10 cellular contexts compared by ENCODE assay signal in genomic region chr21:34889287-34889536, GRCh38.
DNase-seq lines count a peak whose midpoint lies in the region; ATAC-seq, FAIRE-seq and TF ChIP-seq lines count a peak whose summit lies in the region.
"Had no signal": no experiment of that assay in that cellular context is flagged by ENCODE, and none has a peak within 500 bp of the region (broad histone marks: within the 10 kb centered on the region; RNA-seq: fewer than 3 reads in every experiment).

No MANE protein-coding gene starts in this region.

- no peaks in the 10 kb centered on the region for H3K27me3 Mint-ChIP-seq in astrocyte (ENCODE audit: low read depth, unreplicated experiment)

- H3K27ac Mint-ChIP-seq in astrocyte (ENCODE audit: unreplicated experiment): peak overlapping the region; percentile 98

- peaks cover 33% of the 10 kb centered on the region for H4K20me1 ChIP-seq in astrocyte (ENCODE audit: insufficient read depth, low read length)

- H3K4me2 ChIP-seq in astrocyte (ENCODE audit: low read length): peak overlapping the region; percentile 94

- H3K4me3 Mint-ChIP-seq in astrocyte (ENCODE audit: unreplicated experiment): peak overlapping the region; percentile 87

- H3K9ac ChIP-seq in astrocyte (ENCODE audit: low read length): peak overlapping the region; percentile 99
- H3K9ac ChIP-seq in iPS-20b (ENCODE audit: low read depth, low read length): no peak overlapping the region

- H3K27me3 ChIP-seq in SJSA1 (replicated peaks): no peaks in the 10 kb centered on the region
- no peaks in the 10 kb centered on the region for H3K27me3 ChIP-seq in astrocyte (ENCODE audit: insufficient read depth, low read length)
- H3K27me3 ChIP-seq in iPS-20b (ENCODE audit: insufficient read depth, low read length): peaks cover 96% of the 10 kb centered on the region

- H3K9me3 Mint-ChIP-seq in astrocyte (ENCODE audit: unreplicated experiment): peaks cover 2% of the 10 kb centered on the region

- FAIRE-seq in astrocyte (lab: Jason Lieb, UNC): no peak
- FAIRE-seq: A204.1, islet of Langerhans had no signal

- peaks cover 57% of the 10 kb centered on the region for H3K79me2 ChIP-seq in astrocyte (ENCODE audit: insufficient read depth, low read length)

- H3K36me3 Mint-ChIP-seq in astrocyte (ENCODE audit: low read depth, unreplicated experiment): peaks cover 15% of the 10 kb centered on the region

- peak; percentile 13 for ATAC-seq in HG03378 (IDR thresholded peaks at IDR 0.05; ENCODE audit: unreplicated experiment)
- ATAC-seq in HG03571 (IDR thresholded peaks at IDR 0.05; ENCODE audit: unreplicated experiment): no peak

- peak; percentile 34 for DNase-seq in DMS153 treated with DMSO at 0.1 percent for 48 hours (lab: John Stamatoyannopoulos, UW; ENCODE audit: unreplicated experiment)
- no peak for DNase-seq in DMS153 (lab: John Stamatoyannopoulos, UW)
- peak; percentile 69 to 82 for DNase-seq in SJSA1 (ENCODE audit: low read depth in 1 of 2, low spot score in 2 of 2)
- peak; percentile 69 for DNase-seq in astrocyte (ENCODE audit: low read depth)
- DNase-seq in stimulated activated CD4-positive, alpha-beta T cell treated with anti-CD3 and anti-CD28 coated beads, Interleukin-12 subunit alpha, Interleukin-12 subunit beta, amount 100 ng/mL, for 48 hours (ENCODE audit: low read depth in 2 of 3, low spot score in 1 of 3): peak in 2 of 3 donors; percentile 51 to 52

- no peak overlapping the region for H2AFZ ChIP-seq in astrocyte (ENCODE audit: low read depth, low read length)

- no peak for TF ChIP-seq CTCF in astrocyte (IDR thresholded peaks at IDR 0.05; ENCODE audit: insufficient read depth, low read depth, low read length)

- H3K4me1 Mint-ChIP-seq in astrocyte (ENCODE audit: low read depth, unreplicated experiment): peaks cover 10% of the 10 kb centered on the region

- H3K27ac ChIP-seq in SJSA1 (peak overlapping the region; percentile 94), astrocyte (ENCODE audit: low read depth, low read length) (peak overlapping the region; percentile 93), iPS-20b (ENCODE audit: low read length) (no peak overlapping the region)

- H3K4me1 ChIP-seq in SJSA1 (replicated peaks) (peaks cover 9% of the 10 kb centered on the region), astrocyte (ENCODE audit: insufficient read depth, low read length) (peaks cover 22% of the 10 kb centered on the region), iPS-20b (ENCODE audit: insufficient read depth, low read length) (peaks cover 23% of the 10 kb centered on the region)

- H3K9me3 ChIP-seq in SJSA1 (replicated peaks) (no peaks in the 10 kb centered on the region), astrocyte (ENCODE audit: insufficient read depth, low read depth, low read length) (no peaks in the 10 kb centered on the region), iPS-20b (ENCODE audit: insufficient read depth, low read depth, low read length) (no peaks in the 10 kb centered on the region)

- H3K4me3 ChIP-seq in SJSA1 (peak overlapping the region; percentile 88), astrocyte (ENCODE audit: insufficient read depth, low read depth, low read length) (peak overlapping the region; percentile 95), iPS-20b (ENCODE audit: low read length) (peak overlapping the region; percentile 63)

- peaks cover 33% of the 10 kb centered on the region for H3K36me3 ChIP-seq in SJSA1
- H3K36me3 ChIP-seq in astrocyte (ENCODE audit: insufficient read depth, low read length): no peaks in the 10 kb centered on the region
- H3K36me3 ChIP-seq in iPS-20b (ENCODE audit: insufficient read depth, low read depth, low read length): no peaks in the 10 kb centered on the region
